Comparison of ENCODE assay signal across 23 cellular contexts in the genomic region with DNA sequence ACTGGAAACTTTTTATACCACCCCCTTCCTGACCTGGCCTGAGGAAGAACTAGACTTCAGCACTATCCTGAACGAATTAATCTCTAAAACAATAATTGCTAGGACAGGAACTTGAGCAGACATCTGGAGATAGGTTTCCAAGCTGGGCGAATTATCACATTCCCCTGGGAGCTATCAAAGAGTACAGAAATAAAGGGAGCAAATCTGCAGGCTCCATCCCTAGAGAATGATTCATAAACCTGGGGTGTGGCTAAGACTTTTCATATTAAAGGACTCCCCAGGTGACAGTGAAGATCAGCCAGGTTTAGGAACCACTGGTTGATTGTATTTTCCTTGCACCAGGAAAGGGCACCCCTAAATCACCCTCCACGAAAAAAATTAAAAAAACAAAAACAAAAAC.
DNase-seq lines count a peak whose midpoint lies in the region; ATAC-seq and FAIRE-seq lines count a peak whose summit lies in the region.
"Had no signal": no experiment of that assay in that cellular context is flagged by ENCODE, and none has a peak within 500 bp of the region (broad histone marks: within the 10 kb centered on the region; RNA-seq: fewer than 3 reads in every experiment).

No MANE protein-coding gene starts in this region.

- ATAC-seq in HG02571 (IDR thresholded peaks at IDR 0.05; ENCODE audit: unreplicated experiment) = no peak
- ATAC-seq: activated T-helper 17 cell treated with anti-CD3 and anti-CD28 coated beads, Interleukin-2, amount 50 U/mL, for 72 hours; HCT116; heart right ventricle; lower lobe of right lung; T-cell had no signal

- no peaks in the 10 kb centered on the region for H3K9me3 ChIP-seq in HUES64 (ENCODE audit: insufficient read depth, low read depth, low read length)
- H3K9me3 ChIP-seq in iPS-15b (ENCODE audit: control insufficient read depth, insufficient read depth, low read length) = no peaks in the 10 kb centered on the region
- H3K9me3 ChIP-seq: lower lobe of right lung, neutrophil had no signal

- H3K27me3 ChIP-seq in HUES64 (ENCODE audit: insufficient read depth, low read length) (no peaks in the 10 kb centered on the region), iPS-15b (ENCODE audit: control insufficient read depth, insufficient read depth, low read length) (no peaks in the 10 kb centered on the region)
- H3K27me3 ChIP-seq: brain microvascular endothelial cell, heart right ventricle, neutrophil had no signal

- H3K27ac ChIP-seq in HUES64 (ENCODE audit: low read depth, low read length) = no peak overlapping the region
- H3K27ac ChIP-seq in caudate nucleus (ENCODE audit: low read depth, low read length) = no peak overlapping the region
- H3K27ac ChIP-seq: brain microvascular endothelial cell, coronary artery, heart right ventricle, lower lobe of right lung, neutrophil had no signal

- peak overlapping the region; percentile 36; the same call in 1 of the 2 replicates for H3K4me3 ChIP-seq in HUES64 (ENCODE audit: low read length)
- H3K4me3 ChIP-seq in iPS-15b (ENCODE audit: low read depth, low read length) = peak overlapping the region; percentile 45
- H3K4me3 ChIP-seq: coronary artery, heart right ventricle, lower lobe of right lung had no signal

- H3K4me1 ChIP-seq in HUES64 (ENCODE audit: insufficient read depth, low read length) = no peaks in the 10 kb centered on the region
- H3K4me1 ChIP-seq in iPS-15b (ENCODE audit: control insufficient read depth, insufficient read depth, low read length) = no peaks in the 10 kb centered on the region
- H3K4me1 ChIP-seq: heart right ventricle, lower lobe of right lung had no signal

- H3K9ac ChIP-seq in HUES64 (ENCODE audit: low read depth, low read length) (no peak overlapping the region), iPS-15b (ENCODE audit: low read depth, low read length) (no peak overlapping the region)

- FAIRE-seq in frontal cortex (lab: Jason Lieb, UNC) = no peak
- FAIRE-seq: GM18507, small intestine had no signal

- no peaks in the 10 kb centered on the region for H3K36me3 ChIP-seq in HUES64 (ENCODE audit: insufficient read depth, low read length)
- no peaks in the 10 kb centered on the region for H3K36me3 ChIP-seq in iPS-15b (ENCODE audit: control insufficient read depth, insufficient read depth, low read length)
- H3K36me3 ChIP-seq: brain microvascular endothelial cell, heart right ventricle, lower lobe of right lung, neutrophil had no signal

- DNase-seq in COLO829 (ENCODE audit: low spot score) (peak; percentile 4), NCI-H748 treated with DMSO at 0.1 percent for 48 hours (lab: John Stamatoyannopoulos, UW) (peak; percentile 39), caudate nucleus (lab: John Stamatoyannopoulos, UW) (no peak), RKO (ENCODE audit: low spot score) (no peak), frontal cortex (ENCODE audit: low spot score in 2 of 2) (no peak)
- DNase-seq: activated CD4-positive, alpha-beta T cell treated with anti-CD3 and anti-CD28 coated beads for 48 hours; brain microvascular endothelial cell; heart right ventricle; lower lobe of right lung; NCI-H1105; SHP77; small intestine; stimulated activated CD4-positive, alpha-beta T cell treated with anti-CD3 and anti-CD28 coated beads, Interleukin-2, amount 100 ng/mL, for 48 hours; stimulated activated naive CD4-positive, alpha-beta T cell treated with Interleukin-2 at 50 U/mL for 16 hours; T-cell had no signal

- 90% methylated on average over 3 of the region's 3 CpGs for WGBS in HUES64

Comparison
In these comparisons a context has a peak if more than half of its experiments do, and no peak if none do; other contexts are left out.
1. DNase-seq: peak in COLO829 (single experiment) and NCI-H748 treated with DMSO at 0.1 percent for 48 hours (single experiment); none in caudate nucleus (0 of 61), RKO (single experiment) and frontal cortex (0 of 2).